In genomic region chr4:113113151-113113550, GRCh38 we compare ENCODE assay signal across 21 cellular contexts.
"Had no signal": no experiment of that assay in that cellular context is flagged by ENCODE, and none has a peak within 500 bp of the region (broad histone marks: within the 10 kb centered on the region; RNA-seq: fewer than 3 reads in every experiment).

No MANE protein-coding gene starts in this region.

- H3K27ac ChIP-seq: heart right ventricle, left lung, lower lobe of right lung, pancreas, suprapubic skin, thyroid gland, upper lobe of left lung, uterus had no signal

- H3K4me3 ChIP-seq: heart right ventricle, left lung, lower lobe of right lung, pancreas, smooth muscle cell, suprapubic skin, thyroid gland, upper lobe of left lung, uterus had no signal

- H3K4me1 ChIP-seq: left lung, lower lobe of right lung, pancreas, suprapubic skin, upper lobe of left lung, uterus had no signal

- H3K9me3 ChIP-seq: heart right ventricle, left lung, lower lobe of right lung, pancreas, suprapubic skin, thyroid gland, upper lobe of left lung, uterus had no signal

- ATAC-seq: esophagus mucosa; heart right ventricle; left lung; lower lobe of right lung; naive thymus-derived CD4-positive, alpha-beta T cell; pancreas; right cardiac atrium; stimulated activated effector memory CD8-positive, alpha-beta T cell treated with anti-CD3 and anti-CD28 coated beads, Interleukin-12 subunit alpha, Interleukin-12 subunit beta, amount 100 ng/mL, for 72 hours; stimulated activated naive CD8-positive, alpha-beta T cell treated with anti-CD3 and anti-CD28 coated beads, Interleukin-15, Interleukin-2, amounts not matched to agents 100 U/mL and 50 U/mL, for 24 hours had no signal

- H3K27me3 ChIP-seq: heart right ventricle, pancreas, suprapubic skin, thyroid gland, upper lobe of left lung, uterus had no signal

- DNase-seq: effector memory CD4-positive, alpha-beta T cell; heart right ventricle; hypothalamus; islet precursor cell; left lung; lower lobe of right lung; midbrain; naive thymus-derived CD4-positive, alpha-beta T cell; occipital lobe; pancreas; right cardiac atrium; stimulated activated CD4-positive, alpha-beta T cell treated with anti-CD3 and anti-CD28 coated beads, Interleukin-2, amount 100 ng/mL, for 48 hours; stimulated activated CD8-positive, alpha-beta memory T cell treated with anti-CD3 and anti-CD28 coated beads, Interleukin-4, amount 100 ng/mL, for 48 hours; stimulated activated naive CD8-positive, alpha-beta T cell treated with anti-CD3 and anti-CD28 coated beads, Interleukin-15, Interleukin-2, amounts not matched to agents 100 U/mL and 50 U/mL, for 24 hours; thyroid gland; upper lobe of left lung; uterus had no signal

- H3K36me3 ChIP-seq: heart right ventricle, left lung, lower lobe of right lung, pancreas, suprapubic skin, thyroid gland, upper lobe of left lung, uterus had no signal

- H3K4me2 ChIP-seq: smooth muscle cell had no signal
